ENCODE assay signal across 8 cellular contexts in the genomic region with DNA sequence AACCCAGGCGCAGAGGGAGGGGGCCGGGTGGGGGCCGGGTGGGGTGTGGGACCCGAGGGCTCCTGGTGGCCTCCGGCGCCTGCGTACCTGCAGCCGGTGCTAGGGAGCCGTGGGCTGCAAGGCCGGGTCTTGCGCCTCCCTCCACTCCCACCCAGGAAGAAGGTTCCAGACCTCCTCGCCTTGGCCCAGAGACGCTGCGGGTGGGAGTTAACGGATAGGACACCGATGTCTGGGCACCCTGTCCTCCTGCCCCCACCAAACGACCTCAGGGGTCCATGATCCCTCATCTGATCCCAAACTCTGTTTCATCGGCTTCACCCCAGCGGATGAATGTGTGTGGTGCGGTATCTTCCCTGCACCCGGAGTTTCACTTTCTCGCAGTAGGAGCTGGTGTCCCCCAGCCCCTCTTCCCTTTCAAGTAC. TPM values are rescaled to one million over a fixed set of nuclear protein-coding genes. Genes with fewer than 3 reads are reported as not detected.
DNase-seq lines count a peak whose midpoint lies in the region; ATAC-seq and TF ChIP-seq lines count a peak whose summit lies in the region.

No MANE protein-coding gene starts in this region.

- H3K4me1 ChIP-seq in iPS-18a (ENCODE audit: control insufficient read depth, low read depth, low read length): peaks cover 6% of the 10 kb centered on the region
- peaks cover 0 to 72% (median 44%) of the 10 kb centered on the region in 6 donors for H3K4me1 ChIP-seq in spleen

- ATAC-seq in HG03097 (IDR thresholded peaks at IDR 0.05; ENCODE audit: low FRiP score, unreplicated experiment): no peak

- H3K9me3 ChIP-seq in iPS-18a (ENCODE audit: control insufficient read depth, low read depth, low read length) (no peaks in the 10 kb centered on the region), spleen (peaks cover 0 to 47% (median 0%) of the 10 kb centered on the region in 8 donors)

- TF ChIP-seq CTCF in spleen (IDR thresholded peaks at IDR 0.05 in 8 of 11, conservative IDR thresholded peaks at IDR 0.05 in 3 of 11) (no peak), RWPE1 (conservative IDR thresholded peaks at IDR 0.05; ENCODE audit: low read depth) (no peak)

- WGBS in spleen, 5 donors: 0 to 2% (median 1%) methylated on average over 9 to 22 of the region's 22 CpGs

- POLR2A ChIA-PET in RWPE1 (lab: Yijun Ruan, JAX; ENCODE audit: low non-redundant PET): no interaction called here

- H3K27ac ChIP-seq in iPS-18a (ENCODE audit: low read length): no peak overlapping the region
- peak overlapping the region; percentile 27 to 82 (median 78) for H3K27ac ChIP-seq in spleen
- H3K27ac ChIP-seq in RWPE1: no peak overlapping the region
- H3K27ac ChIP-seq in caudate nucleus (ENCODE audit: low read depth, low read length): no peak overlapping the region

- DNase-seq in activated naive CD4-positive, alpha-beta T cell treated with anti-CD3 and anti-CD28 coated beads for 36 hours: no peak
- no peak for DNase-seq in activated naive CD4-positive, alpha-beta T cell (lab: John Stamatoyannopoulos, UW)
- DNase-seq in activated T-cell treated with anti-CD3 and anti-CD28 coated beads, Interleukin-2, amount 50 U/mL, for 48 hours: peak; percentile 28 to 32
- no peak for DNase-seq in spleen
- DNase-seq in RWPE1 (ENCODE audit: low spot score): no peak
- no peak for DNase-seq in caudate nucleus (lab: John Stamatoyannopoulos, UW)

- intact Hi-C loops in activated naive CD4-positive, alpha-beta T cell treated with anti-CD3 and anti-CD28 coated beads for 36 hours (cut with micrococcal nuclease): no loop called here
- intact Hi-C loops in spleen (cut with DNase I; ENCODE audit: low total_unique reads): no loop called here

- H3K4me3 ChIP-seq in iPS-18a (ENCODE audit: low read length) (peak overlapping the region; percentile 42), spleen (peak overlapping the region; percentile 33 to 78 (median 58))

- H3K36me3 ChIP-seq in iPS-18a (ENCODE audit: control insufficient read depth, low read depth, low read length) (no peaks in the 10 kb centered on the region), spleen (peaks cover 0 to 23% (median 3%) of the 10 kb centered on the region in 6 donors)

- H3K9me3 Mint-ChIP-seq in activated naive CD4-positive, alpha-beta T cell treated with anti-CD3 and anti-CD28 coated beads for 36 hours: no peaks in the 10 kb centered on the region

- H3K36me3 Mint-ChIP-seq in activated naive CD4-positive, alpha-beta T cell treated with anti-CD3 and anti-CD28 coated beads for 36 hours (ENCODE audit: low read depth): no peaks in the 10 kb centered on the region

- peaks cover 79% of the 10 kb centered on the region for H3K27me3 Mint-ChIP-seq in activated naive CD4-positive, alpha-beta T cell treated with anti-CD3 and anti-CD28 coated beads for 36 hours (ENCODE audit: low read depth)

- CTCF ChIA-PET in activated naive CD4-positive, alpha-beta T cell treated with anti-CD3 and anti-CD28 coated beads for 36 hours (lab: Charles Lee): no interaction called here
- CTCF ChIA-PET in RWPE1 (lab: Yijun Ruan, JAX): interaction anchor here (0.7 kb wide), 1 partner anchor 86 kb away, joined by 4 read pairs; no protein-coding TSS in a partner anchor

- TF ChIP-seq POLR2A in spleen (IDR thresholded peaks at IDR 0.05): no peak

- peak overlapping the region; percentile 61 for H3K4me3 Mint-ChIP-seq in activated naive CD4-positive, alpha-beta T cell treated with anti-CD3 and anti-CD28 coated beads for 36 hours

- no peak overlapping the region for H3K9ac ChIP-seq in iPS-18a (ENCODE audit: low read length)

- peaks cover 46% of the 10 kb centered on the region for H3K4me1 Mint-ChIP-seq in activated naive CD4-positive, alpha-beta T cell treated with anti-CD3 and anti-CD28 coated beads for 36 hours (ENCODE audit: low read depth)

- peaks cover 97% of the 10 kb centered on the region for H3K27me3 ChIP-seq in iPS-18a (ENCODE audit: control insufficient read depth, insufficient read depth, low read length)
- peaks cover 3 to 100% (median 91%) of the 10 kb centered on the region in 7 donors for H3K27me3 ChIP-seq in spleen (replicated peaks in 1 of 7)

- no peak overlapping the region for H3K27ac Mint-ChIP-seq in activated naive CD4-positive, alpha-beta T cell treated with anti-CD3 and anti-CD28 coated beads for 36 hours

RNA-seq across cellular contexts. Expression of gene MSX1, which starts 0.9 kb away (rescaled TPM):
- total RNA-seq in activated naive CD4-positive, alpha-beta T cell treated with anti-CD3 and anti-CD28 coated beads for 36 hours: not detected
- 1 to 10 TPM; 2.8 to 6.8 (median 5.2) TPM for total RNA-seq in spleen
- polyA plus RNA-seq in spleen: 1 to 10 TPM; 1.1 to 2.6 (median 2.0) TPM

Comparison
In these comparisons a context has a peak if more than half of its experiments do, and no peak if none do; other contexts are left out.
1. DNase-seq: peak in activated T-cell treated with anti-CD3 and anti-CD28 coated beads, Interleukin-2, amount 50 U/mL, for 48 hours (2 of 2); none in activated naive CD4-positive, alpha-beta T cell treated with anti-CD3 and anti-CD28 coated beads for 36 hours (single experiment), activated naive CD4-positive, alpha-beta T cell (0 of 4), spleen (single experiment), RWPE1 (single experiment) and caudate nucleus (0 of 61).
2. H3K27ac ChIP-seq: peak in spleen (8 of 8); none in iPS-18a (single experiment), RWPE1 (single experiment) and caudate nucleus (single experiment).